13 cellular contexts compared by ENCODE assay signal in the genomic region with DNA sequence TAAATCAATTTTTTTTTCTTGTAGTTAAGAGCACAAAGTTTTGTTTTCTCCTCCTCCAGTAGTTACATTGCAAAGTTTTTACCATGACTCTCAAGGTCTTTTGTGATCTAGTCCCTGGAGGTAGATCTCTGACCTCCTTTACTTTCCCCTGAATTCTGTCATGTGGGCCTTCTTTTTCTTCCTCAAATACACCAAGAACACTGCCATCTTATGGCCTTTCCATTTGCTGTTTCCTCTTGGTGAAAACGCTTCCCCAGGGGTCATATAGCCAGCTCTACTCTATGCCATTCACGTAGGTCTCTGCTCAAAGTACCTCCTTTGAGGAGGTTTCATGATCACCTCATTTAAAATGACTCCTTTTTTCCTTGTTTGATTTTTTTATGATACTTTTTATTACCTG. TPM values are rescaled to one million over a fixed set of nuclear protein-coding genes. Genes with fewer than 3 reads are reported as not detected.
DNase-seq lines count a peak whose midpoint lies in the region; ATAC-seq and TF ChIP-seq lines count a peak whose summit lies in the region.
"Had no signal": no experiment of that assay in that cellular context is flagged by ENCODE, and none has a peak within 500 bp of the region (broad histone marks: within the 10 kb centered on the region; RNA-seq: fewer than 3 reads in every experiment).

No MANE protein-coding gene starts in this region.

- H4K8ac ChIP-seq in H9 (replicated peaks; ENCODE audit: insufficient read length, low read depth, low read length) (no peak overlapping the region), mesendoderm (ENCODE audit: low read depth, low read length) (no peak overlapping the region)

- H4K91ac ChIP-seq in H9 (ENCODE audit: insufficient read length, low read depth, low read length), result no peak overlapping the region

- no peak overlapping the region for H2BK12ac ChIP-seq in H9 (ENCODE audit: insufficient read length, low read depth, low read length)

- H2BK20ac ChIP-seq in H9 (ENCODE audit: low read depth, low read length, poor library complexity, severe bottlenecking), result no peak overlapping the region

- DNase-seq in DMS53 (lab: John Stamatoyannopoulos, UW), result peak; percentile 24
- DNase-seq in DMS53 treated with DMSO at 0.1 percent for 48 hours (lab: John Stamatoyannopoulos, UW; ENCODE audit: unreplicated experiment), result no peak
- DNase-seq in H9, result no peak
- no peak for DNase-seq in activated T-helper 1 cell treated with anti-CD3 and anti-CD28 coated beads, Interleukin-12 subunit alpha, Interleukin-12 subunit beta, Interleukin-2, Interleukin-4 antibody, amounts not matched to agents 30 ng/mL and 10 ng/mL and 1 ng/mL, durations not matched to agents 14 hours and 24 hours and 36 hours (ENCODE audit: low spot score)
- peak; percentile 77 for DNase-seq in mesendoderm
- no peak for DNase-seq in mucosa of gallbladder (ENCODE audit: low spot score)
- DNase-seq in dermis blood vessel endothelial cell, result no peak
- no peak for DNase-seq in effector memory CD8-positive, alpha-beta T cell
- DNase-seq: 8988T; effector memory CD4-positive, alpha-beta T cell; NCI-H1105; ovary had no signal

- no peaks in the 10 kb centered on the region for H3K27me3 Mint-ChIP-seq in H9 (ENCODE audit: low read depth)
- no peaks in the 10 kb centered on the region for H3K27me3 Mint-ChIP-seq in activated T-helper 1 cell treated with anti-CD3 and anti-CD28 coated beads, Interleukin-12 subunit alpha, Interleukin-12 subunit beta, Interleukin-2, Interleukin-4 antibody, amounts not matched to agents 30 ng/mL and 10 ng/mL and 1 ng/mL, durations not matched to agents 14 hours and 24 hours and 36 hours (ENCODE audit: insufficient read depth)
- no peaks in the 10 kb centered on the region for H3K27me3 Mint-ChIP-seq in effector memory CD8-positive, alpha-beta T cell

- H3K14ac ChIP-seq in H9 (ENCODE audit: insufficient read depth, low read length), result no peak overlapping the region

- no peak overlapping the region for H3T11ph ChIP-seq in H9 (ENCODE audit: low read length)

- H3K56ac ChIP-seq in H9 (ENCODE audit: insufficient read length, low read depth, low read length) (no peak overlapping the region), mesendoderm (ENCODE audit: low read length) (no peak overlapping the region)

- H3K36me3 ChIP-seq in mesendoderm (ENCODE audit: control insufficient read depth, insufficient read depth, low read length), result peaks cover 3% of the 10 kb centered on the region
- H3K36me3 ChIP-seq: ovary had no signal

- H3K27me3 ChIP-seq in H9 (ENCODE audit: insufficient read depth, low read length) (no peaks in the 10 kb centered on the region), mesendoderm (ENCODE audit: insufficient read depth, low read length, poor library complexity) (no peaks in the 10 kb centered on the region)
- H3K27me3 ChIP-seq: ovary had no signal

- no peak for ATAC-seq in effector memory CD8-positive, alpha-beta T cell (replicated peaks)

- no peak overlapping the region for H3K27ac ChIP-seq in H9 (ENCODE audit: insufficient read length, low read depth, low read length)
- no peak overlapping the region for H3K27ac ChIP-seq in mesendoderm (ENCODE audit: low read depth, low read length)
- H3K27ac ChIP-seq: ovary, SK-N-MC had no signal

- H4K20me1 ChIP-seq in H9 (ENCODE audit: control insufficient read depth, insufficient read depth, insufficient read length), result no peaks in the 10 kb centered on the region

- H3K4ac ChIP-seq in H9 (ENCODE audit: low read depth, low read length), result no peak overlapping the region
- no peak overlapping the region for H3K4ac ChIP-seq in mesendoderm (ENCODE audit: low read depth, low read length)

- H3K27ac Mint-ChIP-seq in H9, result peak overlapping the region in 1 of 3 experiments; percentile 85; a peak in 2 of 7 replicates
- peak overlapping the region; percentile 10 for H3K27ac Mint-ChIP-seq in activated T-helper 1 cell treated with anti-CD3 and anti-CD28 coated beads, Interleukin-12 subunit alpha, Interleukin-12 subunit beta, Interleukin-2, Interleukin-4 antibody, amounts not matched to agents 30 ng/mL and 10 ng/mL and 1 ng/mL, durations not matched to agents 14 hours and 24 hours and 36 hours
- no peak overlapping the region for H3K27ac Mint-ChIP-seq in effector memory CD8-positive, alpha-beta T cell

- no peak overlapping the region for H3K18ac ChIP-seq in H9 (ENCODE audit: insufficient read length, low read depth, low read length)
- no peak overlapping the region for H3K18ac ChIP-seq in mesendoderm (ENCODE audit: low read length)

- H2BK15ac ChIP-seq in H9 (ENCODE audit: low read depth, low read length) (no peak overlapping the region), mesendoderm (replicated peaks; ENCODE audit: low read depth) (no peak overlapping the region)

- H2BK5ac ChIP-seq in H9 (ENCODE audit: insufficient read length, low read length), result no peak overlapping the region
- no peak overlapping the region for H2BK5ac ChIP-seq in mesendoderm (ENCODE audit: low read length)

- H2AK5ac ChIP-seq in H9 (ENCODE audit: insufficient read length, low read length) (no peak overlapping the region), mesendoderm (ENCODE audit: low read length) (no peak overlapping the region)

- H4K5ac ChIP-seq in H9 (ENCODE audit: insufficient read length, low read depth, low read length) (no peak overlapping the region), mesendoderm (ENCODE audit: low read length) (no peak overlapping the region)

- WGBS in H9 (ENCODE audit: extremely low coverage, insufficient read length, low lambda C conversion rate), result no CpG with 5 or more reads among the region's 2 CpGs
- WGBS in mesendoderm (ENCODE audit: extremely low coverage, insufficient coverage, low lambda C conversion rate), result no CpG with 5 or more reads among the region's 2 CpGs

- H3K4me2 ChIP-seq in H9 (ENCODE audit: insufficient read depth, insufficient read length, low read length) (no peak overlapping the region), mesendoderm (ENCODE audit: low read length) (no peak overlapping the region)

- H2AFZ ChIP-seq in H9 (ENCODE audit: low read length), result no peak overlapping the region

- peaks cover 36 to 60% (median 52%) of the 10 kb centered on the region in 3 experiments for H3K36me3 Mint-ChIP-seq in H9 (ENCODE audit: insufficient read depth in 1 of 3, low read depth in 3 of 3)
- peaks cover 38% of the 10 kb centered on the region for H3K36me3 Mint-ChIP-seq in activated T-helper 1 cell treated with anti-CD3 and anti-CD28 coated beads, Interleukin-12 subunit alpha, Interleukin-12 subunit beta, Interleukin-2, Interleukin-4 antibody, amounts not matched to agents 30 ng/mL and 10 ng/mL and 1 ng/mL, durations not matched to agents 14 hours and 24 hours and 36 hours (ENCODE audit: low read depth)
- H3K36me3 Mint-ChIP-seq in effector memory CD8-positive, alpha-beta T cell (ENCODE audit: insufficient read depth), result peaks cover 70% of the 10 kb centered on the region

- peak; percentile 50; the same call in 2 of the 3 replicates for TF ChIP-seq CTCF in H9 (conservative IDR thresholded peaks at IDR 0.05)

- H3K4me3 Mint-ChIP-seq in H9, result peak overlapping the region; percentile 14 to 24; a peak in 3 of 5 replicates
- H3K4me3 Mint-ChIP-seq in activated T-helper 1 cell treated with anti-CD3 and anti-CD28 coated beads, Interleukin-12 subunit alpha, Interleukin-12 subunit beta, Interleukin-2, Interleukin-4 antibody, amounts not matched to agents 30 ng/mL and 10 ng/mL and 1 ng/mL, durations not matched to agents 14 hours and 24 hours and 36 hours, result peak overlapping the region; percentile 12
- H3K4me3 Mint-ChIP-seq in effector memory CD8-positive, alpha-beta T cell, result no peak overlapping the region

- H3K23ac ChIP-seq in H9 (ENCODE audit: insufficient read length, low read depth, low read length) (no peak overlapping the region), mesendoderm (ENCODE audit: low read length) (no peak overlapping the region)

- H3K9ac ChIP-seq in H9 (ENCODE audit: extremely low read depth, insufficient read length, low read length), result no peak overlapping the region
- H3K9ac ChIP-seq in mesendoderm (ENCODE audit: low read length), result no peak overlapping the region

- peaks cover 17 to 19% of the 10 kb centered on the region in 2 experiments for H3K4me1 Mint-ChIP-seq in H9
- H3K4me1 Mint-ChIP-seq in activated T-helper 1 cell treated with anti-CD3 and anti-CD28 coated beads, Interleukin-12 subunit alpha, Interleukin-12 subunit beta, Interleukin-2, Interleukin-4 antibody, amounts not matched to agents 30 ng/mL and 10 ng/mL and 1 ng/mL, durations not matched to agents 14 hours and 24 hours and 36 hours (ENCODE audit: low read depth), result peaks cover 34% of the 10 kb centered on the region
- peaks cover 23 to 34% of the 10 kb centered on the region in 2 donors for H3K4me1 Mint-ChIP-seq in effector memory CD8-positive, alpha-beta T cell (ENCODE audit: low read depth in 2 of 2)

- intact Hi-C loops in activated T-helper 1 cell treated with anti-CD3 and anti-CD28 coated beads, Interleukin-12 subunit alpha, Interleukin-12 subunit beta, Interleukin-2, Interleukin-4 antibody, amounts not matched to agents 30 ng/mL and 10 ng/mL and 1 ng/mL, durations not matched to agents 14 hours and 24 hours and 36 hours (cut with micrococcal nuclease), result loop anchor here (5.0 kb wide), 3 partner anchors 616 to 881 kb away; partner anchors contain the start of genes CEPT1, DRAM2 and LRIF1

- no peak overlapping the region for H3K4me3 ChIP-seq in mesendoderm (ENCODE audit: low read length)
- H3K4me3 ChIP-seq: ovary, SK-N-MC had no signal

- no peaks in the 10 kb centered on the region; a peak in 1 of 5 replicates for H3K9me3 Mint-ChIP-seq in H9
- H3K9me3 Mint-ChIP-seq in activated T-helper 1 cell treated with anti-CD3 and anti-CD28 coated beads, Interleukin-12 subunit alpha, Interleukin-12 subunit beta, Interleukin-2, Interleukin-4 antibody, amounts not matched to agents 30 ng/mL and 10 ng/mL and 1 ng/mL, durations not matched to agents 14 hours and 24 hours and 36 hours, result no peaks in the 10 kb centered on the region
- no peaks in the 10 kb centered on the region for H3K9me3 Mint-ChIP-seq in effector memory CD8-positive, alpha-beta T cell

- peaks cover 11% of the 10 kb centered on the region for H3K23me2 ChIP-seq in H9 (ENCODE audit: insufficient read length, low read depth, low read length, poor library complexity, severe bottlenecking)

- no peaks in the 10 kb centered on the region; the same call in 1 of the 2 replicates for H3K4me1 ChIP-seq in H9 (ENCODE audit: insufficient read depth, low read length)
- H3K4me1 ChIP-seq in mesendoderm (ENCODE audit: control insufficient read depth, low read depth, low read length), result no peaks in the 10 kb centered on the region

- no peaks in the 10 kb centered on the region for H3K9me3 ChIP-seq in H9 (ENCODE audit: control insufficient read depth, low read depth, low read length)
- H3K9me3 ChIP-seq: ovary had no signal

- no peak overlapping the region for H2BK120ac ChIP-seq in H9 (ENCODE audit: low read depth, low read length, poor library complexity, severe bottlenecking)
- no peak overlapping the region for H2BK120ac ChIP-seq in mesendoderm (ENCODE audit: low read depth, low read length)

- H3K79me1 ChIP-seq in H9 (ENCODE audit: insufficient read depth, low read depth, low read length, poor library complexity, severe bottlenecking) (peaks cover 7% of the 10 kb centered on the region), mesendoderm (ENCODE audit: low read length) (peaks cover 4% of the 10 kb centered on the region)

- peaks cover 14% of the 10 kb centered on the region for H3K79me2 ChIP-seq in H9 (ENCODE audit: insufficient read depth, low read length)
- peaks cover 17% of the 10 kb centered on the region for H3K79me2 ChIP-seq in mesendoderm (ENCODE audit: control insufficient read depth, insufficient read depth, low read length)

RNA-seq across cellular contexts. Expression of gene DDX20, which starts 2.7 kb away (rescaled TPM):
- total RNA-seq in H9 (2021) (38.0 and 38.3 TPM in 2 replicates), mucosa of gallbladder (8.4 TPM), dermis blood vessel endothelial cell (25.6 and 28.1 TPM in 2 replicates)
- total RNA-seq in activated T-helper 1 cell treated with anti-CD3 and anti-CD28 coated beads, Interleukin-12 subunit alpha, Interleukin-12 subunit beta, Interleukin-2, Interleukin-4 antibody, amounts not matched to agents 30 ng/mL and 10 ng/mL and 1 ng/mL, durations not matched to agents 14 hours and 24 hours and 36 hours, result 21.5 and 25.2 TPM in 2 replicates
- polyA plus RNA-seq in mesendoderm (2013, experiment 1 of 2), result 19.7 TPM
- 20.0 TPM for polyA plus RNA-seq in mesendoderm (2013, experiment 2 of 2)

RNA-seq across cellular contexts. Expression of gene INKA2, which starts 19.2 kb away (rescaled TPM):
- 11.9 and 12.3 TPM in 2 replicates for total RNA-seq in H9 (2021)
- total RNA-seq in activated T-helper 1 cell treated with anti-CD3 and anti-CD28 coated beads, Interleukin-12 subunit alpha, Interleukin-12 subunit beta, Interleukin-2, Interleukin-4 antibody, amounts not matched to agents 30 ng/mL and 10 ng/mL and 1 ng/mL, durations not matched to agents 14 hours and 24 hours and 36 hours, result 1.3 and 1.7 TPM in 2 replicates
- 0.70 TPM for polyA plus RNA-seq in mesendoderm (2013, experiment 1 of 2)
- 0.92 TPM for polyA plus RNA-seq in mesendoderm (2013, experiment 2 of 2)
- total RNA-seq in mucosa of gallbladder, result 4.9 TPM
- 9.7 and 12.2 TPM in 2 replicates for total RNA-seq in dermis blood vessel endothelial cell

Comparison
In these comparisons a context has a peak if more than half of its experiments do, and no peak if none do; other contexts are left out.
1. DNase-seq: peak in DMS53 (single experiment) and mesendoderm (single experiment); none in DMS53 treated with DMSO at 0.1 percent for 48 hours (single experiment), H9 (single experiment), activated T-helper 1 cell treated with anti-CD3 and anti-CD28 coated beads, Interleukin-12 subunit alpha, Interleukin-12 subunit beta, Interleukin-2, Interleukin-4 antibody, amounts not matched to agents 30 ng/mL and 10 ng/mL and 1 ng/mL, durations not matched to agents 14 hours and 24 hours and 36 hours (single experiment), mucosa of gallbladder (single experiment), dermis blood vessel endothelial cell (single experiment) and effector memory CD8-positive, alpha-beta T cell (0 of 3).
2. H3K4me3 Mint-ChIP-seq: peak in H9 (2 of 2) and activated T-helper 1 cell treated with anti-CD3 and anti-CD28 coated beads, Interleukin-12 subunit alpha, Interleukin-12 subunit beta, Interleukin-2, Interleukin-4 antibody, amounts not matched to agents 30 ng/mL and 10 ng/mL and 1 ng/mL, durations not matched to agents 14 hours and 24 hours and 36 hours (single experiment); none in effector memory CD8-positive, alpha-beta T cell (0 of 2).